In genomic region chr6:18386302-18386976, GRCh38 we compare ENCODE assay signal across 8 cellular contexts. TPM values are rescaled to one million over a fixed set of nuclear protein-coding genes. Genes with fewer than 3 reads are reported as not detected.
DNase-seq lines count a peak whose midpoint lies in the region; ATAC-seq, FAIRE-seq and TF ChIP-seq lines count a peak whose summit lies in the region.

No MANE protein-coding gene starts in this region.

- DNase-seq in Caco-2 (no peak), RWPE1 (ENCODE audit: low spot score) (no peak), fibroblast of gingiva (ENCODE audit: low read depth) (peak; percentile 75), osteocyte (ENCODE audit: extremely low spot score, unreplicated experiment) (no peak), D721Med (ENCODE audit: insufficient read length, low spot score) (no peak)

- peak overlapping the region; percentile 87 for H3K4me3 Mint-ChIP-seq in Caco-2 (ENCODE audit: unreplicated experiment)
- H3K4me3 Mint-ChIP-seq in osteocyte (ENCODE audit: unreplicated experiment), result peak overlapping the region; percentile 87

- 0 out of 2 replicates have a peak, but pooled peaks cover 3% of the 10 kb centered on the region for H3K4me1 ChIP-seq in Caco-2

- no peaks in the 10 kb centered on the region for H3K36me3 Mint-ChIP-seq in Caco-2 (ENCODE audit: insufficient read depth, unreplicated experiment)
- no peaks in the 10 kb centered on the region for H3K36me3 Mint-ChIP-seq in osteocyte (ENCODE audit: unreplicated experiment)

- POLR2A ChIA-PET in Caco-2 (lab: Charles Lee), result no interaction called here
- POLR2A ChIA-PET in RWPE1 (lab: Yijun Ruan, JAX; ENCODE audit: low non-redundant PET), result interaction anchor here (0.5 to 1.2 kb wide), 3 partner anchors 16 to 505 kb away, joined by 3 read pairs; partner anchors contain the start of gene DEK

- H3K4me3 ChIP-seq in Caco-2 (ENCODE audit: low read depth, low read length), result peak overlapping the region; percentile 48

- no peaks in the 10 kb centered on the region for H3K27me3 ChIP-seq in Caco-2 (replicated peaks; ENCODE audit: control insufficient read depth, insufficient read depth, low read length)

- H3K9me3 Mint-ChIP-seq in Caco-2 (ENCODE audit: unreplicated experiment) (no peaks in the 10 kb centered on the region), osteocyte (ENCODE audit: unreplicated experiment) (no peaks in the 10 kb centered on the region)

- H3K4me1 Mint-ChIP-seq in Caco-2 (ENCODE audit: low read depth, unreplicated experiment) (peaks cover 6% of the 10 kb centered on the region), osteocyte (ENCODE audit: unreplicated experiment) (peaks cover 43% of the 10 kb centered on the region)

- FAIRE-seq in D721Med (lab: Jason Lieb, UNC), result no peak

- peak overlapping the region; percentile 91 for H3K27ac ChIP-seq in RWPE1

- TF ChIP-seq CTCF in Caco-2 (IDR thresholded peaks at IDR 0.05; ENCODE audit: insufficient read depth in 1 of 2, low read depth in 1 of 2, low read length in 1 of 2, severe bottlenecking in 1 of 2, unreplicated experiment in 1 of 2), result no peak
- no peak for TF ChIP-seq CTCF in RWPE1 (conservative IDR thresholded peaks at IDR 0.05; ENCODE audit: low read depth)
- no peak for TF ChIP-seq CTCF in osteocyte (IDR thresholded peaks at IDR 0.05)
- TF ChIP-seq CTCF in D721Med (IDR thresholded peaks at IDR 0.05; ENCODE audit: insufficient read depth, missing control alignments), result no peak

- H3K27ac Mint-ChIP-seq in Caco-2 (ENCODE audit: unreplicated experiment) (peak overlapping the region; percentile 49), osteocyte (ENCODE audit: unreplicated experiment) (peak overlapping the region; percentile 76)

- H3K36me3 ChIP-seq in Caco-2 (ENCODE audit: control insufficient read depth, insufficient read depth, low read length), result no peaks in the 10 kb centered on the region

- ATAC-seq in GM18861 (IDR thresholded peaks at IDR 0.05; ENCODE audit: unreplicated experiment), result no peak
- ATAC-seq in GM21786 (IDR thresholded peaks at IDR 0.05; ENCODE audit: unreplicated experiment), result no peak
- no peak for ATAC-seq in GM19035 (IDR thresholded peaks at IDR 0.05; ENCODE audit: unreplicated experiment)

- CTCF ChIA-PET in Caco-2 (lab: Charles Lee) (no interaction called here), RWPE1 (lab: Yijun Ruan, JAX) (interaction anchor here (0.6 kb wide), 1 partner anchor 803 kb away, joined by 4 read pairs; no protein-coding TSS in a partner anchor)

- intact Hi-C loops in Caco-2 (cut with micrococcal nuclease; ENCODE audit: unreplicated experiment), result no loop called here

- H3K27me3 Mint-ChIP-seq in Caco-2 (ENCODE audit: insufficient read depth, unreplicated experiment) (peaks cover 21% of the 10 kb centered on the region), osteocyte (ENCODE audit: unreplicated experiment) (no peaks in the 10 kb centered on the region)

- no TSS peak for BruUV-seq in Caco-2 (replicated peaks; lab: Mats Ljungman, UMichigan)

- no peaks in the 10 kb centered on the region for H3K9me3 ChIP-seq in Caco-2

RNA-seq across cellular contexts. Expression of gene RNF144B, which starts 0.7 kb away (rescaled TPM):
- total RNA-seq in Caco-2 (2022) (0.39 TPM in 2 replicates), osteocyte (14.7 and 15.0 TPM in 2 replicates)

Comparison
In these comparisons a context has a peak if more than half of its experiments do, and no peak if none do; other contexts are left out.
1. RNA of gene RNF144B, which starts 0.7 kb away (total RNA-seq): 14.7 to 15.0 TPM in osteocyte; 0.39 TPM in Caco-2; every median in the first group is over 10 times any median in the second.